Comparison of ENCODE assay signal across 11 cellular contexts in genomic region chr4:123325241-123325681, GRCh38.
DNase-seq lines count a peak whose midpoint lies in the region; ATAC-seq and TF ChIP-seq lines count a peak whose summit lies in the region.
"Had no signal": no experiment of that assay in that cellular context is flagged by ENCODE, and none has a peak within 500 bp of the region (broad histone marks: within the 10 kb centered on the region; RNA-seq: fewer than 3 reads in every experiment).

No MANE protein-coding gene starts in this region.

- H3K4me1 ChIP-seq in GM23338 (ENCODE audit: insufficient read depth), result peaks cover 16% of the 10 kb centered on the region; the same call in 1 of the 2 replicates

- H3K36me3 ChIP-seq in GM23338 (ENCODE audit: insufficient read depth), result peaks cover 16% of the 10 kb centered on the region; the same call in 1 of the 2 replicates

- in situ Hi-C loops in GM13976 (cut with MboI; ENCODE audit: low sequenced_read_pairs, unreplicated experiment), result no loop called here

- H2AFZ ChIP-seq in GM23338, result no peak overlapping the region

- H3K27me3 Mint-ChIP-seq in activated B cell treated with CpG ODN at 0.5 μM for 24 hours (no peaks in the 10 kb centered on the region), GM23338 (ENCODE audit: insufficient read depth, low read depth, poor library complexity) (no peaks in the 10 kb centered on the region)

- TF ChIP-seq CTCF in GM13976 (IDR thresholded peaks at IDR 0.05; ENCODE audit: borderline replicate concordance, control extremely low read depth, extremely low read depth, insufficient read depth, missing control alignments) (no peak), activated B cell treated with CpG ODN at 0.5 μM for 24 hours (IDR thresholded peaks at IDR 0.05) (no peak), GM23338 (conservative IDR thresholded peaks at IDR 0.05; ENCODE audit: low read depth in 2 of 2) (no peak)

- no peaks in the 10 kb centered on the region for H3F3A ChIP-seq in GM23338 (replicated peaks; ENCODE audit: low read depth)

- H3K4me3 ChIP-seq in GM23338, result no peak overlapping the region

- H3K4me1 Mint-ChIP-seq in activated B cell treated with CpG ODN at 0.5 μM for 24 hours, result peaks cover 38% of the 10 kb centered on the region
- peaks cover 16% of the 10 kb centered on the region for H3K4me1 Mint-ChIP-seq in GM23338

- DNase-seq in GM13976 (ENCODE audit: low spot score) (peak; percentile 41), activated B cell treated with CpG ODN at 0.5 μM for 24 hours (peak; percentile 17), C1 segment of cervical spinal cord (lab: John Stamatoyannopoulos, UW) (no peak), SW480 (ENCODE audit: low spot score) (no peak), hepatic stellate cell (ENCODE audit: low spot score) (no peak), GM23338 (ENCODE audit: low spot score) (no peak)
- DNase-seq: nucleus accumbens; stimulated activated naive CD4-positive, alpha-beta T cell treated with Interleukin-2 at 50 U/mL for 16 hours had no signal

- ATAC-seq in GM21381 (IDR thresholded peaks at IDR 0.05; ENCODE audit: unreplicated experiment) (peak; percentile 99), HG03196 (IDR thresholded peaks at IDR 0.05; ENCODE audit: unreplicated experiment) (peak; percentile 98), activated B cell treated with CpG ODN at 0.5 μM for 24 hours (ENCODE audit: low read depth) (peak; percentile 83), GM23338 (no peak)

- H3K4me2 ChIP-seq in GM23338, result no peak overlapping the region

- H3K27ac ChIP-seq in GM23338 (ENCODE audit: low read depth), result no peak overlapping the region
- H3K27ac ChIP-seq: RWPE1 had no signal

- no peaks in the 10 kb centered on the region for H4K20me1 ChIP-seq in GM23338 (replicated peaks; ENCODE audit: insufficient read depth)

- H3K9me2 ChIP-seq in GM23338 (ENCODE audit: insufficient read depth), result no peaks in the 10 kb centered on the region

- H3K27me3 ChIP-seq in GM23338 (ENCODE audit: insufficient read depth), result no peaks in the 10 kb centered on the region

- H3K4me3 Mint-ChIP-seq in activated B cell treated with CpG ODN at 0.5 μM for 24 hours, result peak overlapping the region; percentile 61
- H3K4me3 Mint-ChIP-seq in GM23338, result no peak overlapping the region

- CTCF ChIA-PET in activated B cell treated with CpG ODN at 0.5 μM for 24 hours (lab: Charles Lee), result no interaction called here

- H3K9me3 Mint-ChIP-seq in activated B cell treated with CpG ODN at 0.5 μM for 24 hours (peaks cover 17% of the 10 kb centered on the region), GM23338 (peaks cover 24% of the 10 kb centered on the region)

- POLR2A ChIA-PET in activated B cell treated with CpG ODN at 0.5 μM for 24 hours (lab: Charles Lee), result interaction anchor here (0.6 kb wide), 1 partner anchor 8 kb away, joined by 3 read pairs; no protein-coding TSS in a partner anchor

- intact Hi-C loops in activated B cell treated with CpG ODN at 0.5 μM for 24 hours (cut with micrococcal nuclease), result loop anchor here (2.0 to 10.0 kb wide), 2 partner anchors 38 to 130 kb away; no protein-coding TSS in a partner anchor

- no peaks in the 10 kb centered on the region for H3K79me2 ChIP-seq in GM23338 (replicated peaks; ENCODE audit: insufficient read depth)

- H3K36me3 Mint-ChIP-seq in activated B cell treated with CpG ODN at 0.5 μM for 24 hours (ENCODE audit: low read depth), result peaks cover 4% of the 10 kb centered on the region
- H3K36me3 Mint-ChIP-seq in GM23338 (ENCODE audit: low read depth), result peaks cover 27% of the 10 kb centered on the region

- H3K27ac Mint-ChIP-seq in activated B cell treated with CpG ODN at 0.5 μM for 24 hours (peak overlapping the region; percentile 72), GM23338 (no peak overlapping the region; the same call in 1 of the 2 replicates)

TF ChIP-seq in GM23338, 12 proteins besides CTCF, POLR2A, EP300 and RAD21 (continues in another document):
- TF ChIP-seq ETS1 (IDR thresholded peaks at IDR 0.05) (no peak), STAT1 (IDR thresholded peaks at IDR 0.05; ENCODE audit: unreplicated experiment) (no peak), POLR2AphosphoS5 (IDR thresholded peaks at IDR 0.05; ENCODE audit: low read depth) (no peak), EZH2 (IDR thresholded peaks at IDR 0.05; ENCODE audit: low read depth, unreplicated experiment) (no peak), NANOG (IDR thresholded peaks at IDR 0.05; ENCODE audit: borderline replicate concordance) (no peak), CREB1 (CRISPR knock-in tag; IDR thresholded peaks at IDR 0.05; ENCODE audit: low read depth) (no peak), EZH2phosphoT487 (IDR thresholded peaks at IDR 0.05; ENCODE audit: unreplicated experiment) (no peak), ZNF331 (CRISPR knock-in tag; IDR thresholded peaks at IDR 0.05; ENCODE audit: low read depth) (no peak), REST (IDR thresholded peaks at IDR 0.05; ENCODE audit: unreplicated experiment) (no peak), JUNB (IDR thresholded peaks at IDR 0.05; ENCODE audit: unreplicated experiment) (no peak), ZNF114 (CRISPR knock-in tag; IDR thresholded peaks at IDR 0.05) (no peak)

Comparison
In these comparisons a context has a peak if more than half of its experiments do, and no peak if none do; other contexts are left out.
1. DNase-seq: peak in GM13976 (single experiment) and activated B cell treated with CpG ODN at 0.5 μM for 24 hours (single experiment); none in C1 segment of cervical spinal cord (0 of 14), SW480 (single experiment), hepatic stellate cell (single experiment) and GM23338 (single experiment).